Comparison of ENCODE assay signal across 9 cellular contexts in the genomic region with DNA sequence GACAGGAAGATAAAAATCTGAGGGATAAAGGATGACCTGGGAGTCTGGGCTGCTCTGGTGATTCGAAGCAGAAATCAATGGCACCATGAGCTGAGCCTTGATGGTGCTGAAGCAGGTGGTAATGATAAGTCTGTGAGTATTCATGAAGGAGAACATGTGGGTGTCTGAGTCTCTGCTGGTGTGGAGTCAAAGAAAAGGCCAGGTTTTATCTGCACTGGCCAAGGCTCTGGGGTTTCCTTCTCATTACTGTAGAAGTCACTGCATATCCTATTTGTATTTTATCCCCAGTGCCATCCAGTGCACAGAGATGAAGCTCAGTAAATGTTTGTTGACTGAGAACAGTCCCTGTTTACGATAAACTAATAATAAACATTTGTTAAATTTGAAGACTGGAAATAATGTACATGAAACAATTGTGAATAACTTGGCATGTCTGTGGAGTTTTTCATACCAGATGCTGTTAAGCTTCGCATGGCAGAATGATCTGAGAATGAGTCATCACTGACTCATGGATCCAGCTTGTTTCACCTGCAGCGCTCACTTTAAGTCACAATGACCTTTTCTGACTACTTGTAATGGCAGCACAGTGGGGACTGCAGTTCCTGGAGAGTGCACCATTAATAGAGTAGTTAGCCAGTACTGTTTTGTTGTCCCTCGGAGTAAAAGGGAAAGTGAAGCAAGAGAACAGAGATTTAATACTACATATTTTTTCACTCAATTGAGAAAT.
DNase-seq lines count a peak whose midpoint lies in the region; ATAC-seq and TF ChIP-seq lines count a peak whose summit lies in the region.
"Had no signal": no experiment of that assay in that cellular context is flagged by ENCODE, and none has a peak within 500 bp of the region (broad histone marks: within the 10 kb centered on the region; RNA-seq: fewer than 3 reads in every experiment).

No MANE protein-coding gene starts in this region.

- H3K4me1 ChIP-seq in naive thymus-derived CD4-positive, alpha-beta T cell (ENCODE audit: control insufficient read depth in 2 of 2, insufficient read depth in 2 of 2, low read length in 2 of 2), result no peaks in the 10 kb centered on the region
- H3K4me1 ChIP-seq: BLaER1 had no signal

- H3K4me1 Mint-ChIP-seq in naive thymus-derived CD4-positive, alpha-beta T cell, result no peaks in the 10 kb centered on the region
- peaks cover 13% of the 10 kb centered on the region for H3K4me1 Mint-ChIP-seq in endothelial cell (ENCODE audit: unreplicated experiment)

- H3K9me3 ChIP-seq in naive thymus-derived CD4-positive, alpha-beta T cell (ENCODE audit: control insufficient read depth in 2 of 3, low read length in 3 of 3), result no peaks in the 10 kb centered on the region
- H3K9me3 ChIP-seq: BLaER1 had no signal

- H3K4me3 ChIP-seq in astrocyte of the spinal cord (ENCODE audit: low read depth, low read length), result no peak overlapping the region
- no peak overlapping the region for H3K4me3 ChIP-seq in naive thymus-derived CD4-positive, alpha-beta T cell (ENCODE audit: low read length)
- H3K4me3 ChIP-seq: BLaER1 had no signal

- no peaks in the 10 kb centered on the region for H3K36me3 ChIP-seq in naive thymus-derived CD4-positive, alpha-beta T cell (ENCODE audit: control insufficient read depth in 2 of 3, insufficient read depth in 3 of 3, low read length in 3 of 3)
- H3K36me3 ChIP-seq: BLaER1 had no signal

- H3K27ac ChIP-seq in naive thymus-derived CD4-positive, alpha-beta T cell (ENCODE audit: low read depth, low read length), result no peak overlapping the region
- H3K27ac ChIP-seq: BLaER1 had no signal

- peaks cover 0 to 4% (median 0%) of the 10 kb centered on the region in 5 donors for H3K27me3 Mint-ChIP-seq in naive thymus-derived CD4-positive, alpha-beta T cell
- H3K27me3 Mint-ChIP-seq in endothelial cell (ENCODE audit: unreplicated experiment), result peaks cover 2% of the 10 kb centered on the region

- DNase-seq in NCI-H345 (lab: John Stamatoyannopoulos, UW) (peak; percentile 40), NCI-H345 treated with DMSO at 0.1 percent for 48 hours (lab: John Stamatoyannopoulos, UW; ENCODE audit: unreplicated experiment) (no peak), HS-5 (ENCODE audit: low read depth) (peak; percentile 94), astrocyte of the spinal cord (ENCODE audit: low read depth, low spot score) (peak; percentile 97), myocyte (ENCODE audit: low read depth) (peak; percentile 28), endothelial cell (ENCODE audit: low spot score) (no peak)
- no peak for DNase-seq in naive thymus-derived CD4-positive, alpha-beta T cell

- intact Hi-C loops in naive thymus-derived CD4-positive, alpha-beta T cell (cut with micrococcal nuclease), result no loop called here

- no peaks in the 10 kb centered on the region for H3K27me3 ChIP-seq in naive thymus-derived CD4-positive, alpha-beta T cell (ENCODE audit: control insufficient read depth in 2 of 2, insufficient read depth in 2 of 2, low read length in 2 of 2)
- H3K27me3 ChIP-seq: BLaER1 had no signal

- TF ChIP-seq CTCF in astrocyte of the spinal cord (IDR thresholded peaks at IDR 0.05; ENCODE audit: low read depth, low read length) (no peak), endothelial cell (IDR thresholded peaks at IDR 0.05; ENCODE audit: unreplicated experiment) (no peak)

- POLR2A ChIA-PET in naive thymus-derived CD4-positive, alpha-beta T cell (lab: Charles Lee), result no interaction called here

- H3K36me3 Mint-ChIP-seq in naive thymus-derived CD4-positive, alpha-beta T cell, result no peaks in the 10 kb centered on the region
- no peaks in the 10 kb centered on the region for H3K36me3 Mint-ChIP-seq in endothelial cell (ENCODE audit: low read depth, unreplicated experiment)

- CTCF ChIA-PET in naive thymus-derived CD4-positive, alpha-beta T cell (lab: Charles Lee), result no interaction called here

- no peak overlapping the region for H3K4me3 Mint-ChIP-seq in naive thymus-derived CD4-positive, alpha-beta T cell
- no peak overlapping the region for H3K4me3 Mint-ChIP-seq in endothelial cell (ENCODE audit: unreplicated experiment)

- in situ Hi-C loops in astrocyte of the spinal cord (cut with HindIII; ENCODE audit: low sequenced_read_pairs), result no loop called here

- peaks cover 0 to 6% (median 0%) of the 10 kb centered on the region in 11 donors for H3K9me3 Mint-ChIP-seq in naive thymus-derived CD4-positive, alpha-beta T cell
- no peaks in the 10 kb centered on the region for H3K9me3 Mint-ChIP-seq in endothelial cell (ENCODE audit: unreplicated experiment)

- no peak overlapping the region for H3K27ac Mint-ChIP-seq in naive thymus-derived CD4-positive, alpha-beta T cell
- no peak overlapping the region for H3K27ac Mint-ChIP-seq in endothelial cell (ENCODE audit: unreplicated experiment)

- peak; percentile 91 for ATAC-seq in GM21619 (IDR thresholded peaks at IDR 0.05; ENCODE audit: unreplicated experiment)
- no peak for ATAC-seq in naive thymus-derived CD4-positive, alpha-beta T cell

Comparison
In these comparisons a context has a peak if more than half of its experiments do, and no peak if none do; other contexts are left out.
1. DNase-seq: peak in NCI-H345 (single experiment), HS-5 (single experiment), astrocyte of the spinal cord (single experiment) and myocyte (single experiment); none in NCI-H345 treated with DMSO at 0.1 percent for 48 hours (single experiment), naive thymus-derived CD4-positive, alpha-beta T cell (0 of 9) and endothelial cell (single experiment).